2 cellular contexts compared by ENCODE assay signal in genomic region chr10:2543974-2544373, GRCh38.
TF ChIP-seq lines count a peak whose summit lies in the region.

No MANE protein-coding gene starts in this region.

TF ChIP-seq in GM23338, 12 proteins besides CTCF, POLR2A, EP300 and RAD21:
- no peak for TF ChIP-seq ZNF462 (CRISPR knock-in tag; IDR thresholded peaks at IDR 0.05)
- no peak for TF ChIP-seq CREB1 (CRISPR knock-in tag; IDR thresholded peaks at IDR 0.05; ENCODE audit: low read depth)

TF ChIP-seq in H1, 55 proteins besides CTCF, POLR2A, EP300 and RAD21:
- TF ChIP-seq BACH1 (IDR thresholded peaks at IDR 0.05; ENCODE audit: low read length) (no peak), POU5F1 (IDR thresholded peaks at IDR 0.05; ENCODE audit: low read depth, low read length) (no peak), FOSL1 (IDR thresholded peaks at IDR 0.05; ENCODE audit: insufficient read depth, low read depth, low read length) (no peak), RXRA (IDR thresholded peaks at IDR 0.05; ENCODE audit: insufficient read depth, low read depth, low read length) (no peak), BCL11A (IDR thresholded peaks at IDR 0.05; ENCODE audit: low read depth in 2 of 2, low read length in 2 of 2) (no peak), TAF7 (optimal IDR thresholded peaks at IDR 0.05; ENCODE audit: borderline replicate concordance, low read depth, low read length) (no peak), EGR1 (IDR thresholded peaks at IDR 0.05; ENCODE audit: borderline replicate concordance, low read depth, low read length) (no peak), SP2 (IDR thresholded peaks at IDR 0.05; ENCODE audit: low read length) (no peak), ATF3 (IDR thresholded peaks at IDR 0.05; ENCODE audit: insufficient read depth, low read depth, low read length) (no peak), SIN3A (conservative IDR thresholded peaks at IDR 0.05 in 1 of 2, IDR thresholded peaks at IDR 0.05 in 1 of 2; ENCODE audit: low read depth in 1 of 2, low read length in 2 of 2) (no peak), NANOG (IDR thresholded peaks at IDR 0.05; ENCODE audit: insufficient read depth, low read depth, low read length, poor library complexity, severe bottlenecking) (no peak), KDM1A (IDR thresholded peaks at IDR 0.05; ENCODE audit: borderline replicate concordance, low read length) (no peak), SP4 (IDR thresholded peaks at IDR 0.05; ENCODE audit: low read length) (no peak), CBX5 (IDR thresholded peaks at IDR 0.05; ENCODE audit: low read depth, low read length) (no peak), TCF12 (IDR thresholded peaks at IDR 0.05; ENCODE audit: low read depth, low read length) (no peak), CHD2 (IDR thresholded peaks at IDR 0.05; ENCODE audit: low read length) (no peak), SAP30 (IDR thresholded peaks at IDR 0.05; ENCODE audit: insufficient read depth, insufficient replicate concordance, low read length) (no peak)
